ENCODE assay signal across 25 cellular contexts in genomic region chr4:172871381-172871780, GRCh38.
"Had no signal": no experiment of that assay in that cellular context is flagged by ENCODE, and none has a peak within 500 bp of the region (broad histone marks: within the 10 kb centered on the region; RNA-seq: fewer than 3 reads in every experiment).

No MANE protein-coding gene starts in this region.

- H3K27me3 Mint-ChIP-seq: activated CD4-positive, alpha-beta memory T cell treated with anti-CD3 and anti-CD28 coated beads, Interleukin-2, amount 10 ng/mL, durations not matched to agents 7 days and 5 days; activated naive CD8-positive, alpha-beta T cell treated with anti-CD3 and anti-CD28 coated beads, Interleukin-2, amount 10 ng/mL, durations not matched to agents 7 days and 5 days; central memory CD8-positive, alpha-beta T cell; natural killer cell treated with Interleukin-12 subunit alpha and Interleukin-12 subunit beta and Interleukin-15 and Interleukin-18, amount 100 ng/mL, for 72 hours had no signal

- H3K36me3 Mint-ChIP-seq: activated naive CD8-positive, alpha-beta T cell treated with anti-CD3 and anti-CD28 coated beads, Interleukin-2, amount 10 ng/mL, durations not matched to agents 7 days and 5 days; natural killer cell treated with Interleukin-12 subunit alpha and Interleukin-12 subunit beta and Interleukin-15 and Interleukin-18, amount 100 ng/mL, for 72 hours had no signal

- H3K9me3 ChIP-seq: breast epithelium, colonic mucosa, esophagus squamous epithelium, gastroesophageal sphincter, spleen, upper lobe of left lung had no signal

- ATAC-seq: activated T-cell treated with anti-CD3 and anti-CD28 coated beads, Interleukin-2, amount 50 U/mL, for 72 hours; gastroesophageal sphincter; left ventricle myocardium superior; natural killer cell treated with Interleukin-12 subunit alpha and Interleukin-12 subunit beta and Interleukin-15 and Interleukin-18, amount 100 ng/mL, for 72 hours; stimulated activated naive CD8-positive, alpha-beta T cell treated with anti-CD3 and anti-CD28 coated beads, Interleukin-15, Interleukin-2, amounts not matched to agents 100 U/mL and 50 U/mL, for 24 hours had no signal

- H3K4me3 ChIP-seq: breast epithelium, colonic mucosa, esophagus squamous epithelium, gastroesophageal sphincter, spleen, upper lobe of left lung had no signal

- H3K27ac ChIP-seq: breast epithelium, colonic mucosa, esophagus squamous epithelium, gastroesophageal sphincter, spleen, upper lobe of left lung had no signal

- H3K4me3 Mint-ChIP-seq: activated CD4-positive, alpha-beta memory T cell treated with anti-CD3 and anti-CD28 coated beads, Interleukin-2, amount 10 ng/mL, durations not matched to agents 7 days and 5 days; activated naive CD4-positive, alpha-beta T cell treated with anti-CD3 and anti-CD28 coated beads for 36 hours; activated naive CD8-positive, alpha-beta T cell treated with anti-CD3 and anti-CD28 coated beads, Interleukin-2, amount 10 ng/mL, durations not matched to agents 7 days and 5 days; activated T-cell treated with anti-CD3 and anti-CD28 coated beads, Interleukin-2, amount 50 U/mL, for 72 hours; central memory CD8-positive, alpha-beta T cell; natural killer cell treated with Interleukin-12 subunit alpha and Interleukin-12 subunit beta and Interleukin-15 and Interleukin-18, amount 100 ng/mL, for 72 hours had no signal

- DNase-seq: activated CD4-positive, alpha-beta memory T cell treated with anti-CD3 and anti-CD28 coated beads, Interleukin-2, amount 10 ng/mL, durations not matched to agents 7 days and 5 days; activated CD4-positive, alpha-beta T cell treated with anti-CD3 and anti-CD28 coated beads for 48 hours; activated effector memory CD4-positive, alpha-beta T cell treated with Interleukin-2 at 50 U/mL for 16 hours; activated naive CD4-positive, alpha-beta T cell treated with anti-CD3 and anti-CD28 coated beads for 36 hours; activated naive CD8-positive, alpha-beta T cell treated with anti-CD3 and anti-CD28 coated beads, Interleukin-2, amount 10 ng/mL, durations not matched to agents 7 days and 5 days; activated T-cell treated with anti-CD3 and anti-CD28 coated beads, Interleukin-2, amount 50 U/mL, for 72 hours; amniotic stem cell; colonic mucosa; esophagus squamous epithelium; head of caudate nucleus; hypothalamus; left ventricle myocardium superior; mammary epithelial cell; midbrain; retina; spleen; stimulated activated CD4-positive, alpha-beta T cell treated with anti-CD3 and anti-CD28 coated beads, Interleukin-4, amount 100 ng/mL, for 24 hours; stimulated activated naive CD8-positive, alpha-beta T cell treated with anti-CD3 and anti-CD28 coated beads, Interleukin-15, Interleukin-2, amounts not matched to agents 100 U/mL and 50 U/mL, for 24 hours; T1000; upper lobe of left lung had no signal

- H3K9me3 Mint-ChIP-seq: activated CD4-positive, alpha-beta memory T cell treated with anti-CD3 and anti-CD28 coated beads, Interleukin-2, amount 10 ng/mL, durations not matched to agents 7 days and 5 days; activated naive CD4-positive, alpha-beta T cell treated with anti-CD3 and anti-CD28 coated beads for 36 hours; activated naive CD8-positive, alpha-beta T cell treated with anti-CD3 and anti-CD28 coated beads, Interleukin-2, amount 10 ng/mL, durations not matched to agents 7 days and 5 days; central memory CD8-positive, alpha-beta T cell had no signal

- H3K27ac Mint-ChIP-seq: activated CD4-positive, alpha-beta memory T cell treated with anti-CD3 and anti-CD28 coated beads, Interleukin-2, amount 10 ng/mL, durations not matched to agents 7 days and 5 days; activated naive CD4-positive, alpha-beta T cell treated with anti-CD3 and anti-CD28 coated beads for 36 hours; activated naive CD8-positive, alpha-beta T cell treated with anti-CD3 and anti-CD28 coated beads, Interleukin-2, amount 10 ng/mL, durations not matched to agents 7 days and 5 days; activated T-cell treated with anti-CD3 and anti-CD28 coated beads, Interleukin-2, amount 50 U/mL, for 72 hours; natural killer cell treated with Interleukin-12 subunit alpha and Interleukin-12 subunit beta and Interleukin-15 and Interleukin-18, amount 100 ng/mL, for 72 hours; progenitor cell of endocrine pancreas had no signal

- H3K36me3 ChIP-seq: breast epithelium, colonic mucosa, esophagus squamous epithelium, gastroesophageal sphincter, spleen, upper lobe of left lung had no signal

- H3K4me1 ChIP-seq: breast epithelium, colonic mucosa, esophagus squamous epithelium, gastroesophageal sphincter, spleen, upper lobe of left lung had no signal

- H3K4me1 Mint-ChIP-seq: activated CD4-positive, alpha-beta memory T cell treated with anti-CD3 and anti-CD28 coated beads, Interleukin-2, amount 10 ng/mL, durations not matched to agents 7 days and 5 days; activated naive CD8-positive, alpha-beta T cell treated with anti-CD3 and anti-CD28 coated beads, Interleukin-2, amount 10 ng/mL, durations not matched to agents 7 days and 5 days; central memory CD8-positive, alpha-beta T cell had no signal

- H3K27me3 ChIP-seq: breast epithelium, colonic mucosa, gastroesophageal sphincter, spleen, upper lobe of left lung had no signal
